In genomic region chr10:73649876-73650536, GRCh38 we compare ENCODE assay signal across 20 cellular contexts. TPM values are rescaled to one million over a fixed set of nuclear protein-coding genes. Genes with fewer than 3 reads are reported as not detected.
DNase-seq lines count a peak whose midpoint lies in the region; ATAC-seq and TF ChIP-seq lines count a peak whose summit lies in the region.
"Had no signal": no experiment of that assay in that cellular context is flagged by ENCODE, and none has a peak within 500 bp of the region (broad histone marks: within the 10 kb centered on the region; RNA-seq: fewer than 3 reads in every experiment).

No MANE protein-coding gene starts in this region.

- TF ChIP-seq CTCF in heart right ventricle (IDR thresholded peaks at IDR 0.05) (no peak), right atrium auricular region (IDR thresholded peaks at IDR 0.05) (no peak)

- DNase-seq in heart right ventricle (no peak), cardiac septum (ENCODE audit: low spot score) (no peak), adipocyte (ENCODE audit: low read depth) (peak; percentile 10), right atrium auricular region (ENCODE audit: low spot score) (no peak), dedifferentiated amniotic fluid mesenchymal stem cell (ENCODE audit: extremely low spot score) (no peak), middle frontal gyrus (ENCODE audit: extremely low spot score, low spot score) (no peak), NCI-H1436 (lab: John Stamatoyannopoulos, UW) (no peak)
- no peak for DNase-seq in activated CD4-positive, alpha-beta T cell treated with anti-CD3 and anti-CD28 coated beads for 48 hours
- DNase-seq: activated CD4-positive, alpha-beta T cell treated with anti-CD3 and anti-CD28 coated beads, Interleukin-2, amount 50 U/mL, for 1 hour; central memory CD4-positive, alpha-beta T cell; lower lobe of right lung; NCI-H2029; NCI-H526; sigmoid colon; transverse colon had no signal

- peaks cover 9 to 64% (median 32%) of the 10 kb centered on the region in 9 donors for H3K4me1 ChIP-seq in heart right ventricle
- H3K4me1 ChIP-seq in adipocyte (ENCODE audit: control insufficient read depth, insufficient read depth, low read length), result peaks cover 4% of the 10 kb centered on the region
- H3K4me1 ChIP-seq in right atrium auricular region, result peaks cover 0 to 40% of the 10 kb centered on the region in 2 donors

- H3K9ac ChIP-seq in adipocyte (ENCODE audit: low read length), result no peak overlapping the region

- intact Hi-C loops in heart right ventricle (cut with DNase I) (loop anchor here in 4 of 10 donors (5.0 to 10.0 kb wide), 3 partner anchors 65 to 92 kb away; partner anchors contain the start of gene SEC24C (in 1 of the 4)), cardiac septum (cut with DNase I) (loop anchor here (5.0 kb wide), 3 partner anchors 73 to 122 kb away; a partner anchor contains a TSS)

- peak in 4 of 8 donors; percentile 10 to 56 (median 40) for ATAC-seq in heart right ventricle
- ATAC-seq: lower lobe of right lung, PC-3, SK-N-SH treated with all-trans-retinoic acid at 6 μM for 48 hours had no signal

- 62 to 67% methylated on average over 6 of the region's 6 CpGs for WGBS in heart right ventricle, 2 donors

- peaks cover 0 to 4% (median 0%) of the 10 kb centered on the region in 9 donors for H3K36me3 ChIP-seq in heart right ventricle
- H3K36me3 ChIP-seq in adipocyte (ENCODE audit: control insufficient read depth, insufficient read depth, low read length, severe bottlenecking), result no peaks in the 10 kb centered on the region
- H3K36me3 ChIP-seq in right atrium auricular region, result peaks cover 20% of the 10 kb centered on the region
- H3K36me3 ChIP-seq: lower lobe of right lung, neutrophil, sigmoid colon, transverse colon had no signal

- no peaks in the 10 kb centered on the region for H3K27me3 ChIP-seq in heart right ventricle
- no peaks in the 10 kb centered on the region for H3K27me3 ChIP-seq in adipocyte (replicated peaks; ENCODE audit: control insufficient read depth, insufficient read depth, low read length)
- no peaks in the 10 kb centered on the region for H3K27me3 ChIP-seq in right atrium auricular region
- H3K27me3 ChIP-seq: sigmoid colon, transverse colon had no signal

- H3K9me3 ChIP-seq in heart right ventricle (no peaks in the 10 kb centered on the region), adipocyte (ENCODE audit: control insufficient read depth, low read length) (no peaks in the 10 kb centered on the region), right atrium auricular region (no peaks in the 10 kb centered on the region)
- H3K9me3 ChIP-seq: lower lobe of right lung, neutrophil, sigmoid colon, transverse colon had no signal

- H3K27ac ChIP-seq in heart right ventricle (peak overlapping the region; percentile 64 to 97 (median 88)), right atrium auricular region (peak overlapping the region; percentile 77 to 95)
- H3K27ac ChIP-seq: lower lobe of right lung, neutrophil, sigmoid colon, transverse colon had no signal

- H3K4me3 ChIP-seq in heart right ventricle, result peak overlapping the region; percentile 12 to 87 (median 61)
- no peak overlapping the region for H3K4me3 ChIP-seq in adipocyte (ENCODE audit: low read length)
- H3K4me3 ChIP-seq in right atrium auricular region, result peak overlapping the region; percentile 55 to 60
- H3K4me3 ChIP-seq: lower lobe of right lung, sigmoid colon, transverse colon had no signal

RNA-seq across cellular contexts. Expression of gene SYNPO2L, which starts 5.8 kb away (rescaled TPM):
- total RNA-seq in heart right ventricle (100 to 1,000 TPM; 120 to 833 (median 469) TPM), cardiac septum (792 TPM), right atrium auricular region (100 to 1,000 TPM; 167 to 230 TPM)
- polyA plus RNA-seq in heart right ventricle, result 100 to 1,000 TPM in 1 of 2 donors, 10 to 100 TPM in 1; 61.6 to 147 TPM
- total RNA-seq: activated naive CD4-positive, alpha-beta T cell treated with anti-CD3 and anti-CD28 coated beads, Interleukin-2, amount 50 U/mL, for 72 hours; MCF 10A; PC-3; sigmoid colon had no signal

RNA-seq across cellular contexts. Expression of gene MYOZ1, which starts 8.7 kb away (rescaled TPM):
- total RNA-seq in heart right ventricle, result 1 to 10 TPM in 5 of 10 donors, under 1 TPM in 5; 0.41 to 3.4 (median 0.98) TPM
- under 1 TPM; 0.51 to 0.54 TPM for polyA plus RNA-seq in heart right ventricle
- total RNA-seq in cardiac septum, result 8.7 TPM
- total RNA-seq in right atrium auricular region, result 10 to 100 TPM in 1 of 2 donors, 1 to 10 TPM in 1; 2.3 to 51.0 TPM
- total RNA-seq: activated naive CD4-positive, alpha-beta T cell treated with anti-CD3 and anti-CD28 coated beads, Interleukin-2, amount 50 U/mL, for 72 hours; MCF 10A; PC-3; sigmoid colon had no signal

RNA-seq across cellular contexts. Expression of gene AGAP5, which starts 47.9 kb away (rescaled TPM):
- 1 to 10 TPM; 2.4 to 4.2 (median 3.4) TPM for total RNA-seq in heart right ventricle
- 10 to 100 TPM in 1 of 2 donors, 1 to 10 TPM in 1; 1.8 to 15.1 TPM for polyA plus RNA-seq in heart right ventricle
- 5.2 TPM for total RNA-seq in cardiac septum
- 1 to 10 TPM; 1.5 to 1.9 TPM for total RNA-seq in right atrium auricular region

RNA-seq across cellular contexts. Expression of gene USP54, which starts 58.9 kb away (rescaled TPM):
- total RNA-seq in heart right ventricle, result 10 to 100 TPM; 14.5 to 34.5 (median 19.4) TPM
- 10 to 100 TPM in 1 of 2 donors, 1 to 10 TPM in 1; 7.9 to 16.3 TPM for polyA plus RNA-seq in heart right ventricle
- 16.3 TPM for total RNA-seq in cardiac septum
- 10 to 100 TPM; 22.3 to 24.3 TPM for total RNA-seq in right atrium auricular region
